9 cellular contexts compared by ENCODE assay signal in the genomic region with DNA sequence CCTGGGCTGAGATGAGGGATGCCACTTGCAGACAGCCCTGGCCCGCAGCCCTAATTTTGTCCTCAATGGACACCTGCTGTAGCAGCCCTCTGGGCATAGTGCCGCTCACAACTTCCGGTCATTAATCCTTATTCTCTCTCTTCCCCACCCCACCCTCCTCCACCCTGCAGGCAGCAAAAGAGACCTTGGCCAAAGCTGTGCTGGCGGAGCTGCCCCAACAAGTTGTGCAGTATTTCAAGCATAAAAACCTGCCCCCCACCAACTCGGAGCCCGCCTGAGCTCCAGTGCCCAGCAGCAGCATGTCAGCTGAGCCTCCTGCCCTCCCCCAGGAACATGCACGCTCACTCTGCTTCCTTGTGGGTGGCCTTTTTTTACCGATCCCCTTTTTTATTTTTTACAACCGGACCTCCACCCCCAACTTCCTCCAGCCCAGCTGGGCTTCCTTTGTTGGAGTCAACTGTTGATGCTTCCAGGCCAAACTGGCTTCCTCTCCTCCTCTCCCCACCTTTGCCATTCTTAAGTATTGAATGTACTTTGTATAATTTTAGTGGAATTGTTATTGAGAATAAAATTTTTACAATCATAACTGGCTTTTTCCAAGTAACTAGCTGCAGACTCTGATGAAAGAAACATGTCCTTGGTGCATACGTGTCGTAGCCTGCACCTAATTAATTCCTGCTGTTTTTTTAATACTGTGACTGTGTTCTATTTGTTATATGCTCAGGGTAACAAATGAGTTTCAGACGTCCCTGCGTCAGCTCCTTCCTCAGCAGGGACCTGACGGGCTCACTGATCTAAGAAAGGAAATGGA. TPM values are rescaled to one million over a fixed set of nuclear protein-coding genes. Genes with fewer than 3 reads are reported as not detected.
DNase-seq lines count a peak whose midpoint lies in the region; ATAC-seq, FAIRE-seq and TF ChIP-seq lines count a peak whose summit lies in the region.
"Had no signal": no experiment of that assay in that cellular context is flagged by ENCODE, and none has a peak within 500 bp of the region (broad histone marks: within the 10 kb centered on the region; RNA-seq: fewer than 3 reads in every experiment).

No MANE protein-coding gene starts in this region.

- H3K27ac ChIP-seq in SK-N-MC (peak overlapping the region; percentile 87), gastroesophageal sphincter (peak overlapping the region in 3 of 4 donors; percentile 38 to 65 (median 41)), prostate gland (peak overlapping the region; percentile 56 to 63)

- TF ChIP-seq POLR2A in GM12892 (IDR thresholded peaks at IDR 0.05; ENCODE audit: low read depth, low read length) (no peak), gastroesophageal sphincter (IDR thresholded peaks at IDR 0.05) (no peak), prostate gland (IDR thresholded peaks at IDR 0.05) (no peak)

- H3K36me3 ChIP-seq in SK-N-MC (ENCODE audit: insufficient read depth, low read length) (no peaks in the 10 kb centered on the region; the same call in 1 of the 2 replicates), gastroesophageal sphincter (peaks cover 0 to 29% of the 10 kb centered on the region in 2 donors), prostate gland (no peaks in the 10 kb centered on the region)

- DNase-seq in GM12892 (ENCODE audit: insufficient read length) (no peak), SK-N-MC (ENCODE audit: low read depth, low spot score) (peak; percentile 20), prostate gland (ENCODE audit: low spot score) (peak; percentile 43), NCI-H748 (lab: John Stamatoyannopoulos, UW; ENCODE audit: unreplicated experiment) (no peak), NCI-H82 (lab: John Stamatoyannopoulos, UW) (no peak), GM19240 (ENCODE audit: insufficient read length, low spot score) (no peak)
- no peak for DNase-seq in central memory CD4-positive, alpha-beta T cell

- WGBS in gastroesophageal sphincter (ENCODE audit: low coverage in 1 of 2), 2 donors = 31 to 49% methylated on average over 13 to 14 of the region's 14 CpGs
- WGBS in prostate gland = 9% methylated on average over 14 of the region's 14 CpGs

- TF ChIP-seq CTCF in gastroesophageal sphincter (IDR thresholded peaks at IDR 0.05) (no peak), prostate gland (IDR thresholded peaks at IDR 0.05) (no peak)

- H3K4me3 ChIP-seq in SK-N-MC = peak overlapping the region; percentile 38
- no peak overlapping the region for H3K4me3 ChIP-seq in gastroesophageal sphincter
- no peak overlapping the region for H3K4me3 ChIP-seq in prostate gland
- H3K4me3 ChIP-seq: K562 had no signal

- peak; percentile 27 for FAIRE-seq in GM12892 (lab: Jason Lieb, UNC)

- TF ChIP-seq EP300 in gastroesophageal sphincter (IDR thresholded peaks at IDR 0.05) = no peak

- no peaks in the 10 kb centered on the region for H3K27me3 ChIP-seq in gastroesophageal sphincter
- H3K27me3 ChIP-seq in prostate gland (replicated peaks; ENCODE audit: insufficient read depth) = no peaks in the 10 kb centered on the region

- intact Hi-C loops in prostate gland (cut with DNase I) = no loop called here

- H3K9ac ChIP-seq in SK-N-MC (ENCODE audit: insufficient read length) = no peak overlapping the region

- H3K4me1 ChIP-seq in gastroesophageal sphincter (peaks cover 0 to 50% (median 12%) of the 10 kb centered on the region in 3 donors), prostate gland (replicated peaks) (no peaks in the 10 kb centered on the region)

- H3K9me3 ChIP-seq in SK-N-MC (ENCODE audit: low read depth, low read length) = no peaks in the 10 kb centered on the region
- H3K9me3 ChIP-seq in gastroesophageal sphincter = no peaks in the 10 kb centered on the region
- no peaks in the 10 kb centered on the region for H3K9me3 ChIP-seq in prostate gland

- ATAC-seq in gastroesophageal sphincter = peak; percentile 26

RNA-seq across cellular contexts. Expression of a gene that starts 38.3 kb away (rescaled TPM):
- polyA plus RNA-seq in GM12892 (2012; ENCODE audit: missing spikeins) = 123 TPM
- total RNA-seq in gastroesophageal sphincter (10 to 100 TPM; 54.9 to 80.7 (median 68.1) TPM), prostate gland (10 to 100 TPM; 64.1 to 95.8 TPM)

RNA-seq across cellular contexts. Expression of a gene that starts 38.5 kb away (rescaled TPM):
- polyA plus RNA-seq in GM12892 (2012; ENCODE audit: missing spikeins) = 26.7 TPM
- total RNA-seq in gastroesophageal sphincter (10 to 100 TPM; 28.2 to 31.8 (median 29.5) TPM), prostate gland (10 to 100 TPM; 35.8 to 45.3 TPM)

RNA-seq across cellular contexts. Expression of a gene that starts 55.2 kb away (rescaled TPM):
- 13.1 TPM for polyA plus RNA-seq in GM12892 (2012; ENCODE audit: missing spikeins)
- 10 to 100 TPM; 18.0 to 38.7 (median 27.8) TPM for total RNA-seq in gastroesophageal sphincter
- total RNA-seq in prostate gland = 10 to 100 TPM; 22.3 to 23.3 TPM

Comparison
In these comparisons a context has a peak if more than half of its experiments do, and no peak if none do; other contexts are left out.
1. DNase-seq: peak in SK-N-MC (single experiment) and prostate gland (single experiment); none in GM12892 (single experiment), NCI-H748 (single experiment), central memory CD4-positive, alpha-beta T cell (single experiment), NCI-H82 (single experiment) and GM19240 (single experiment).
2. Peak in every context shown above with its lines, with median percentiles within 50 percentile points of each other: H3K27ac ChIP-seq.